Comparison of ENCODE assay signal across 9 cellular contexts in genomic region chr13:40604135-40604534, GRCh38.
"Had no signal": no experiment of that assay in that cellular context is flagged by ENCODE, and none has a peak within 500 bp of the region (broad histone marks: within the 10 kb centered on the region; RNA-seq: fewer than 3 reads in every experiment).

No MANE protein-coding gene starts in this region.

- H3K27me3 Mint-ChIP-seq: activated CD4-positive, alpha-beta T cell treated with anti-CD3 and anti-CD28 coated beads, Interleukin-2, amount 10 ng/mL, durations not matched to agents 24 days and 14 days had no signal

- ATAC-seq: left lobe of liver had no signal

- FAIRE-seq: astrocyte, keratinocyte had no signal

- H3K4me3 Mint-ChIP-seq: activated CD4-positive, alpha-beta T cell treated with anti-CD3 and anti-CD28 coated beads, Interleukin-2, amount 10 ng/mL, durations not matched to agents 24 days and 14 days had no signal

- DNase-seq: activated CD4-positive, alpha-beta T cell treated with anti-CD3 and anti-CD28 coated beads, Interleukin-2, amount 10 ng/mL, durations not matched to agents 24 days and 14 days; activated effector memory CD4-positive, alpha-beta T cell treated with anti-CD3 and anti-CD28 coated beads, Interleukin-2, amount 50 U/mL, for 16 hours; midbrain; ovary; stimulated activated CD4-positive, alpha-beta T cell treated with anti-CD3 and anti-CD28 coated beads, Interleukin-1b, Interleukin-23, amount 100 ng/mL, for 48 hours; T-helper 2 cell had no signal
